ENCODE assay signal across 16 cellular contexts in the genomic region with DNA sequence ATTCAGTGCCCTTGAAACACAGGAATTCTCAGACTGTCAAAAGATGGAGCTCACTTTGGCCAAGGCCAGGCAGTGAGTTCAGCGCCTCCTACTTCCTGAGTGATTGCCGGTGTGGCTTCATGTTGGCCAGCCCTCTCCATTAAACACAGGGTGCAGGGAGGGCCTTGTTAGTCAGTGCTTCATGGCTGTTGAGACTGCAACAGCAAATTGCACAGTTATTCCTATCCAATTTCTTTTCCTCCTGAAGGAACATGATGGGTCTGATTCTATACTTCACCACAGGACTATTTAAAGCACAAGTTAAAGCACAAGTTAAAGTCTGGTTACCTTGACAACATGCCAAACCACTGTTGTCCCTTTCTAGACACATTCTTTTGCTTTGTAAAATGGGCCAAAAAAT.
DNase-seq lines count a peak whose midpoint lies in the region; FAIRE-seq and TF ChIP-seq lines count a peak whose summit lies in the region.
"Had no signal": no experiment of that assay in that cellular context is flagged by ENCODE, and none has a peak within 500 bp of the region (broad histone marks: within the 10 kb centered on the region; RNA-seq: fewer than 3 reads in every experiment).

No MANE protein-coding gene starts in this region.

- H3K4me1 ChIP-seq in adrenal gland (replicated peaks in 1 of 2), result peaks cover 15 to 43% of the 10 kb centered on the region in 2 donors
- peaks cover 0 to 41% of the 10 kb centered on the region in 2 donors for H3K4me1 ChIP-seq in right atrium auricular region
- H3K4me1 ChIP-seq in smooth muscle cell (ENCODE audit: low read depth), result peaks cover 41% of the 10 kb centered on the region
- H3K4me1 ChIP-seq in small intestine (ENCODE audit: control insufficient read depth in 2 of 2, insufficient read depth in 1 of 2, low read depth in 1 of 2, low read length in 1 of 2), result peaks cover 0 to 4% of the 10 kb centered on the region in 2 donors

- no peaks in the 10 kb centered on the region for H3K27me3 ChIP-seq in adrenal gland
- no peaks in the 10 kb centered on the region for H3K27me3 ChIP-seq in right atrium auricular region
- no peaks in the 10 kb centered on the region for H3K27me3 ChIP-seq in smooth muscle cell (ENCODE audit: low read depth)
- H3K27me3 ChIP-seq in small intestine (ENCODE audit: control insufficient read depth in 2 of 2, insufficient read depth in 2 of 2, low read length in 2 of 2), result no peaks in the 10 kb centered on the region

- H3K9ac ChIP-seq in smooth muscle cell (ENCODE audit: low read depth), result peak overlapping the region; percentile 80

- TF ChIP-seq CTCF in adrenal gland (IDR thresholded peaks at IDR 0.05), result no peak
- TF ChIP-seq CTCF in right atrium auricular region (IDR thresholded peaks at IDR 0.05), result no peak
- TF ChIP-seq CTCF in smooth muscle cell (IDR thresholded peaks at IDR 0.05; ENCODE audit: borderline replicate concordance, insufficient read depth, poor library complexity, severe bottlenecking), result no peak

- H3K79me2 ChIP-seq in smooth muscle cell (ENCODE audit: low read depth), result peaks cover 12% of the 10 kb centered on the region

- 29 to 48% (median 39%) methylated on average over 2 of the region's 2 CpGs for WGBS in adrenal gland, 4 donors
- WGBS in smooth muscle cell (ENCODE audit: low lambda C conversion rate), result 21% methylated on average over 2 of the region's 2 CpGs
- WGBS in small intestine, 3 donors, result 81 to 86% (median 83%) methylated on average over 2 of the region's 2 CpGs

- peak overlapping the region; percentile 78 for H3K4me2 ChIP-seq in smooth muscle cell

- no peaks in the 10 kb centered on the region for H3K9me3 ChIP-seq in adrenal gland (replicated peaks in 1 of 3)
- H3K9me3 ChIP-seq in right atrium auricular region, result no peaks in the 10 kb centered on the region
- no peaks in the 10 kb centered on the region for H3K9me3 ChIP-seq in smooth muscle cell (replicated peaks; ENCODE audit: low read depth)
- H3K9me3 ChIP-seq in small intestine (ENCODE audit: control insufficient read depth, low read depth), result no peaks in the 10 kb centered on the region

- H2AFZ ChIP-seq in smooth muscle cell (ENCODE audit: low read depth), result no peak overlapping the region

- peaks cover 51% of the 10 kb centered on the region for H3F3A ChIP-seq in smooth muscle cell (ENCODE audit: low read depth)

- intact Hi-C loops in adrenal gland (cut with DNase I), result no loop called here
- intact Hi-C loops in activated naive CD4-positive, alpha-beta T cell treated with anti-CD3 and anti-CD28 coated beads for 36 hours (cut with micrococcal nuclease), result no loop called here

- H3K4me3 Mint-ChIP-seq in activated naive CD4-positive, alpha-beta T cell treated with anti-CD3 and anti-CD28 coated beads for 36 hours, result no peak overlapping the region

- no peaks in the 10 kb centered on the region for H3K36me3 Mint-ChIP-seq in activated naive CD4-positive, alpha-beta T cell treated with anti-CD3 and anti-CD28 coated beads for 36 hours (ENCODE audit: low read depth)

- no peak overlapping the region for H3K27ac Mint-ChIP-seq in activated naive CD4-positive, alpha-beta T cell treated with anti-CD3 and anti-CD28 coated beads for 36 hours

- H3K36me3 ChIP-seq in adrenal gland (replicated peaks in 1 of 2), result no peaks in the 10 kb centered on the region
- H3K36me3 ChIP-seq in right atrium auricular region, result peaks cover 12% of the 10 kb centered on the region
- H3K36me3 ChIP-seq in smooth muscle cell (ENCODE audit: low read depth), result peaks cover 8% of the 10 kb centered on the region
- H3K36me3 ChIP-seq in small intestine (ENCODE audit: control insufficient read depth in 2 of 2, insufficient read depth in 2 of 2, low read length in 2 of 2), result peaks cover 0 to 2% of the 10 kb centered on the region in 2 donors

- H3K9me3 Mint-ChIP-seq in activated naive CD4-positive, alpha-beta T cell treated with anti-CD3 and anti-CD28 coated beads for 36 hours, result no peaks in the 10 kb centered on the region

- no peak for FAIRE-seq in small intestine (lab: Jason Lieb, UNC)
- FAIRE-seq: endometrium had no signal

- H3K4me1 Mint-ChIP-seq in activated naive CD4-positive, alpha-beta T cell treated with anti-CD3 and anti-CD28 coated beads for 36 hours (ENCODE audit: low read depth), result peaks cover 6% of the 10 kb centered on the region

- TF ChIP-seq POLR2A in adrenal gland (IDR thresholded peaks at IDR 0.05), result peak in 1 of 2 donors; percentile 27

- H3K4me3 ChIP-seq in adrenal gland, result no peak overlapping the region
- H3K4me3 ChIP-seq in right atrium auricular region, result no peak overlapping the region
- no peak overlapping the region for H3K4me3 ChIP-seq in smooth muscle cell
- no peak overlapping the region for H3K4me3 ChIP-seq in small intestine (ENCODE audit: low read depth in 1 of 2, low read length in 2 of 2)

- H3K27me3 Mint-ChIP-seq in activated naive CD4-positive, alpha-beta T cell treated with anti-CD3 and anti-CD28 coated beads for 36 hours (ENCODE audit: low read depth), result peaks cover 8% of the 10 kb centered on the region

- peak overlapping the region in 4 of 5 donors; percentile 31 to 73 (median 44) for H3K27ac ChIP-seq in adrenal gland
- no peak overlapping the region for H3K27ac ChIP-seq in right atrium auricular region
- H3K27ac ChIP-seq in smooth muscle cell (ENCODE audit: low read depth), result peak overlapping the region; percentile 97
- H3K27ac ChIP-seq in small intestine (ENCODE audit: low read depth in 1 of 2, low read length in 1 of 2), result no peak overlapping the region
- H3K27ac ChIP-seq: 22Rv1 had no signal

- H4K20me1 ChIP-seq in smooth muscle cell (ENCODE audit: low read depth), result no peaks in the 10 kb centered on the region

- peak; percentile 15 for DNase-seq in NCI-H2227 (lab: John Stamatoyannopoulos, UW; ENCODE audit: unreplicated experiment)
- no peak for DNase-seq in NCI-H2227 treated with DMSO at 0.1 percent for 48 hours (lab: John Stamatoyannopoulos, UW)
- peak; percentile 55 to 85 (median 78) for DNase-seq in adrenal gland
- DNase-seq in right atrium auricular region (ENCODE audit: low spot score), result peak; percentile 65
- DNase-seq in smooth muscle cell (lab: John Stamatoyannopoulos, UW; ENCODE audit: unreplicated experiment), result no peak
- DNase-seq in DMS 273 (lab: John Stamatoyannopoulos, UW; ENCODE audit: unreplicated experiment), result no peak
- no peak for DNase-seq in small intestine
- DNase-seq in activated naive CD4-positive, alpha-beta T cell treated with anti-CD3 and anti-CD28 coated beads for 36 hours, result no peak
- DNase-seq: activated CD4-positive, alpha-beta T cell treated with anti-CD3 and anti-CD28 coated beads for 4 hours; activated naive CD4-positive, alpha-beta T cell treated with anti-CD3 and anti-CD28 coated beads, Interleukin-2, amount 50 U/mL, for 16 hours; GF-D8; H7; NCI-H2171 treated with DMSO at 0.1 percent for 48 hours; SIG-M5 had no signal

- CTCF ChIA-PET in activated naive CD4-positive, alpha-beta T cell treated with anti-CD3 and anti-CD28 coated beads for 36 hours (lab: Charles Lee), result no interaction called here

Comparison
In these comparisons a context has a peak if more than half of its experiments do, and no peak if none do; other contexts are left out.
1. DNase-seq: peak in NCI-H2227 (single experiment), adrenal gland (7 of 7) and right atrium auricular region (single experiment); none in NCI-H2227 treated with DMSO at 0.1 percent for 48 hours (single experiment), smooth muscle cell (single experiment), DMS 273 (single experiment), small intestine (single experiment) and activated naive CD4-positive, alpha-beta T cell treated with anti-CD3 and anti-CD28 coated beads for 36 hours (single experiment).
2. H3K27ac ChIP-seq: peak in adrenal gland (4 of 5) and smooth muscle cell (single experiment); none in right atrium auricular region (0 of 2) and small intestine (0 of 2).